ENCODE assay signal across 24 cellular contexts in the genomic region with DNA sequence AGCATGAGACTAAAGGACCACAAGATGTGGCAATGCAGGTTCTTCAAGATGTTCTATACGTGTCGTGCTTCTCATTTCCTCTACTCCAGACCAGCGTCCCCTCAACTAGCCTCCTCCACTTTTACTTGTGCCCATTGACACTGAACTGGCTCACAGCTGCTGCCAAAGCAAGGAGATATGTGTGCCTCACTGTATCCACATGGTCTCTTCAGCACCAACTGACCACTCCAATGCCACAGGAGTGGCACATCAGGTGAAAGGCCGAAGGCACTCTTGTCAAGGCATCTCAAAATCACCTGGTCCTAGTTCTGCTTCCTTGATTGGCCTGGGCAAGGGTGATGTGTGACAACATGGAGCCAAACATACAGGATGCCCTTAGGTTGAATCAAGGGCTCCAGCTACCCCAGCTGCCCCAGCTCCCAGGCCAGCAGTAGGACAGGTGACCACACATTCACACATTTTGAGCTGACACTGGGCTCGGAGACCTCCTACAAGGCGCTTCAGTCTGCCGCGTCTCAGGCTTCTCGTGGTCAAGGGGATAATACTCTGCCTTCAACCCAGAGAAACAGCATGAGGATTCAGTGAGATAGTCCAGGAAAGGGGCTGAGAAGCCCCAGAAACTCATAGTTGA.
DNase-seq lines count a peak whose midpoint lies in the region; ATAC-seq, FAIRE-seq and TF ChIP-seq lines count a peak whose summit lies in the region.
"Had no signal": no experiment of that assay in that cellular context is flagged by ENCODE, and none has a peak within 500 bp of the region (broad histone marks: within the 10 kb centered on the region; RNA-seq: fewer than 3 reads in every experiment).

No MANE protein-coding gene starts in this region.

- no peak overlapping the region for H2BK15ac ChIP-seq in H1 (ENCODE audit: low read length)

- H3K4me3 ChIP-seq in right atrium auricular region (no peak overlapping the region), H1 (ENCODE audit: extremely low read depth in 1 of 4, insufficient read depth in 2 of 4, low read depth in 3 of 4, low read length in 4 of 4) (no peak overlapping the region)
- H3K4me3 ChIP-seq: A549, GM23248 had no signal

- H3K36me3 ChIP-seq in right atrium auricular region (no peaks in the 10 kb centered on the region), H1 (ENCODE audit: control insufficient read depth in 2 of 4, insufficient read depth in 4 of 4, low read length in 3 of 4) (no peaks in the 10 kb centered on the region)

- POLR2A ChIA-PET in H1 (lab: Charles Lee; ENCODE audit: partially characterized antibody): no interaction called here

- no peak overlapping the region for H4K5ac ChIP-seq in H1 (ENCODE audit: insufficient read length, low read depth, low read length)

- TF ChIP-seq POLR2A in H1 (IDR thresholded peaks at IDR 0.05; ENCODE audit: control extremely low read depth in 1 of 2, low read depth in 2 of 2, low read length in 2 of 2): no peak

- H3K18ac ChIP-seq in H1 (ENCODE audit: extremely low read depth, low read length): no peak overlapping the region

- H3K9ac ChIP-seq in H1 (replicated peaks in 1 of 4; ENCODE audit: extremely low read depth in 1 of 4, low read depth in 3 of 4, low read length in 3 of 4): no peak overlapping the region
- H3K9ac ChIP-seq: GM23248 had no signal

- no peak for TF ChIP-seq RAD21 in H1 (IDR thresholded peaks at IDR 0.05 in 1 of 2, conservative IDR thresholded peaks at IDR 0.05 in 1 of 2; ENCODE audit: low read depth in 2 of 2, low read length in 2 of 2)

- no peak overlapping the region for H3K23ac ChIP-seq in H1 (ENCODE audit: insufficient read length)

- intact Hi-C loops in cardiac septum (cut with DNase I): no loop called here

- no peak for ATAC-seq in effector memory CD8-positive, alpha-beta T cell (replicated peaks)
- ATAC-seq: A549, HCT116 had no signal

- H3K27me3 Mint-ChIP-seq in neural crest cell (ENCODE audit: low read depth): peaks cover 6% of the 10 kb centered on the region
- peaks cover 0 to 14% of the 10 kb centered on the region in 2 donors for H3K27me3 Mint-ChIP-seq in effector memory CD8-positive, alpha-beta T cell
- H3K27me3 Mint-ChIP-seq: CD4-positive, alpha-beta memory T cell had no signal

- H3K27me3 ChIP-seq in right atrium auricular region: no peaks in the 10 kb centered on the region
- H3K27me3 ChIP-seq in H1 (replicated peaks in 1 of 4; ENCODE audit: control insufficient read depth in 3 of 4, extremely low read depth in 1 of 4, insufficient read depth in 3 of 4, low read length in 3 of 4): peaks cover 2 to 14% (median 8%) of the 10 kb centered on the region in 4 experiments; a peak in 6 of 7 replicates

- peaks cover 5% of the 10 kb centered on the region for H3K9me3 Mint-ChIP-seq in neural crest cell
- H3K9me3 Mint-ChIP-seq in effector memory CD8-positive, alpha-beta T cell: peaks cover 0 to 2% of the 10 kb centered on the region in 2 donors

- FAIRE-seq in H1 (lab: Jason Lieb, UNC) (no peak), urothelium cell line (lab: Jason Lieb, UNC) (no peak)
- FAIRE-seq: A549, GM12891, GM18507, GM19239 had no signal

- peaks cover 0 to 5% of the 10 kb centered on the region in 2 donors for H3K9me3 ChIP-seq in right atrium auricular region
- no peaks in the 10 kb centered on the region; a peak in 1 of 4 replicates for H3K9me3 ChIP-seq in H1 (ENCODE audit: insufficient read depth in 2 of 2, low read depth in 1 of 2, low read length in 1 of 2)
- H3K9me3 ChIP-seq: A549 had no signal

- H2BK12ac ChIP-seq in H1 (ENCODE audit: low read depth, low read length): no peak overlapping the region

- H3K4me3 Mint-ChIP-seq in neural crest cell: peak overlapping the region; percentile 39
- no peak overlapping the region for H3K4me3 Mint-ChIP-seq in effector memory CD8-positive, alpha-beta T cell
- H3K4me3 Mint-ChIP-seq: CD4-positive, alpha-beta memory T cell; H9 had no signal

- H4K91ac ChIP-seq in H1 (replicated peaks; ENCODE audit: insufficient read length, low read length): no peak overlapping the region

- DNase-seq in cardiac septum (ENCODE audit: low spot score): peak; percentile 73
- no peak for DNase-seq in right atrium auricular region (ENCODE audit: low spot score)
- no peak for DNase-seq in H1 (ENCODE audit: low read depth in 1 of 2, low spot score in 2 of 2)
- no peak for DNase-seq in neural crest cell (ENCODE audit: low read depth, low spot score)
- no peak for DNase-seq in urothelium cell line (ENCODE audit: low spot score)
- no peak for DNase-seq in AG08395 (ENCODE audit: low spot score)
- no peak for DNase-seq in effector memory CD8-positive, alpha-beta T cell
- DNase-seq in HuH-7.5 (ENCODE audit: low spot score): no peak
- DNase-seq: ACHN; C1 segment of cervical spinal cord; Calu3; CD4-positive, alpha-beta memory T cell; COR-L47; DMS53; DMS79 treated with DMSO at 0.1 percent for 48 hours; GF-D8; GM23248; H9 had no signal

- H3K4ac ChIP-seq in H1 (replicated peaks; ENCODE audit: insufficient read length, low read depth, low read length): no peak overlapping the region

- no peak for TF ChIP-seq EP300 in H1 (IDR thresholded peaks at IDR 0.05; ENCODE audit: borderline replicate concordance in 1 of 2, low read depth in 2 of 2, low read length in 2 of 2)

- H3K27ac ChIP-seq in right atrium auricular region: no peak overlapping the region
- no peak overlapping the region for H3K27ac ChIP-seq in H1 (ENCODE audit: low read depth, low read length)
- H3K27ac ChIP-seq: 22Rv1, A549, GM23248 had no signal

- peaks cover 8% of the 10 kb centered on the region; the same call in 1 of the 2 replicates for H3K23me2 ChIP-seq in H1 (ENCODE audit: low read depth, low read length)

- no peak overlapping the region for H3K56ac ChIP-seq in H1 (replicated peaks; ENCODE audit: insufficient read length, low read depth, low read length)

- peaks cover 3% of the 10 kb centered on the region for H3K4me1 Mint-ChIP-seq in neural crest cell
- no peaks in the 10 kb centered on the region for H3K4me1 Mint-ChIP-seq in effector memory CD8-positive, alpha-beta T cell (ENCODE audit: low read depth in 2 of 2)
- H3K4me1 Mint-ChIP-seq: CD4-positive, alpha-beta memory T cell had no signal

- H2BK20ac ChIP-seq in H1 (ENCODE audit: low read length): no peak overlapping the region

- H3K27ac Mint-ChIP-seq in neural crest cell (ENCODE audit: unreplicated experiment): no peak overlapping the region
- no peak overlapping the region for H3K27ac Mint-ChIP-seq in effector memory CD8-positive, alpha-beta T cell
- H3K27ac Mint-ChIP-seq: H9 had no signal

- no peak overlapping the region for H2BK120ac ChIP-seq in H1 (replicated peaks; ENCODE audit: low read depth, low read length)

- H3K79me1 ChIP-seq in H1 (ENCODE audit: low read depth, low read length): no peaks in the 10 kb centered on the region

- H3K36me3 Mint-ChIP-seq in neural crest cell (ENCODE audit: low read depth): peaks cover 5% of the 10 kb centered on the region
- no peaks in the 10 kb centered on the region for H3K36me3 Mint-ChIP-seq in effector memory CD8-positive, alpha-beta T cell (ENCODE audit: insufficient read depth)
- H3K36me3 Mint-ChIP-seq: CD4-positive, alpha-beta memory T cell had no signal

- TF ChIP-seq CTCF in right atrium auricular region (IDR thresholded peaks at IDR 0.05): no peak
- TF ChIP-seq CTCF in H1 (IDR thresholded peaks at IDR 0.05; ENCODE audit: control extremely low read depth in 1 of 3, insufficient read depth in 1 of 3, low read depth in 1 of 3, low read length in 3 of 3): no peak
- no peak for TF ChIP-seq CTCF in neural crest cell (conservative IDR thresholded peaks at IDR 0.05)

- no peak overlapping the region for H2BK5ac ChIP-seq in H1 (ENCODE audit: low read depth, low read length)

- no peak overlapping the region for H2AFZ ChIP-seq in H1 (ENCODE audit: low read length)
- H2AFZ ChIP-seq: GM23248 had no signal

- H3K14ac ChIP-seq in H1 (ENCODE audit: insufficient read length): no peak overlapping the region

- peaks cover 0 to 5% of the 10 kb centered on the region in 2 experiments for H4K20me1 ChIP-seq in H1 (replicated peaks in 1 of 2; ENCODE audit: control insufficient read depth in 1 of 2, insufficient read depth in 2 of 2, low read length in 2 of 2)

- no peaks in the 10 kb centered on the region for H3K79me2 ChIP-seq in H1 (ENCODE audit: control insufficient read depth in 1 of 2, insufficient read depth in 2 of 2, low read length in 2 of 2)

- 90% methylated on average over 9 of the region's 9 CpGs; no CpG with 5 or more reads in 1 of the 2 experiments for WGBS in H1 (ENCODE audit: extremely low coverage in 1 of 2, insufficient coverage in 1 of 2, insufficient read length in 1 of 2, insufficient replicate concordance in 2 of 2, low coverage in 1 of 2, low lambda C conversion rate in 2 of 2, missing lambda C conversion rate in 1 of 2), 2 experiments

- H4K8ac ChIP-seq in H1 (ENCODE audit: extremely low read depth, insufficient read depth, low read length): peak overlapping the region; percentile 35; the same call in 1 of the 2 replicates

- H3K4me2 ChIP-seq in H1 (ENCODE audit: insufficient read depth in 1 of 2, low read depth in 2 of 2, low read length in 2 of 2): no peak overlapping the region
- H3K4me2 ChIP-seq: A549 had no signal

- no peaks in the 10 kb centered on the region for H3K4me1 ChIP-seq in right atrium auricular region
- no peaks in the 10 kb centered on the region for H3K4me1 ChIP-seq in H1 (replicated peaks in 1 of 4; ENCODE audit: control insufficient read depth in 3 of 4, insufficient read depth in 4 of 4, low read length in 3 of 4)
- H3K4me1 ChIP-seq: A549 had no signal

- no peak overlapping the region for H2AK5ac ChIP-seq in H1 (ENCODE audit: low read depth, low read length)

- CTCF ChIA-PET in H1 (lab: Charles Lee; ENCODE audit: partially characterized antibody): interaction anchor here (1.6 kb wide), 1 partner anchor 75 kb away, joined by 4 read pairs; no protein-coding TSS in a partner anchor

TF ChIP-seq in H1, 55 proteins besides CTCF, POLR2A, EP300 and RAD21:
- TF ChIP-seq RXRA (IDR thresholded peaks at IDR 0.05; ENCODE audit: insufficient read depth, low read depth, low read length): no peak
- TF ChIP-seq SRF (IDR thresholded peaks at IDR 0.05; ENCODE audit: low read depth, low read length): no peak
- no peak for TF ChIP-seq ATF3 (IDR thresholded peaks at IDR 0.05; ENCODE audit: insufficient read depth, low read depth, low read length)
- no peak for TF ChIP-seq SUZ12 (IDR thresholded peaks at IDR 0.05; ENCODE audit: low read length)
- no peak for TF ChIP-seq HDAC6 (IDR thresholded peaks at IDR 0.05; ENCODE audit: low read depth, low read length)
- no peak for TF ChIP-seq YY1 (IDR thresholded peaks at IDR 0.05; ENCODE audit: low read depth, low read length)
- TF ChIP-seq TAF1 (IDR thresholded peaks at IDR 0.05; ENCODE audit: low read depth, low read length): no peak
- TF ChIP-seq NRF1 (IDR thresholded peaks at IDR 0.05; ENCODE audit: low read depth, low read length): no peak
- no peak for TF ChIP-seq POLR2AphosphoS5 (IDR thresholded peaks at IDR 0.05; ENCODE audit: low read depth, low read length)
